Comparison of ENCODE assay signal across 18 cellular contexts in the genomic region with DNA sequence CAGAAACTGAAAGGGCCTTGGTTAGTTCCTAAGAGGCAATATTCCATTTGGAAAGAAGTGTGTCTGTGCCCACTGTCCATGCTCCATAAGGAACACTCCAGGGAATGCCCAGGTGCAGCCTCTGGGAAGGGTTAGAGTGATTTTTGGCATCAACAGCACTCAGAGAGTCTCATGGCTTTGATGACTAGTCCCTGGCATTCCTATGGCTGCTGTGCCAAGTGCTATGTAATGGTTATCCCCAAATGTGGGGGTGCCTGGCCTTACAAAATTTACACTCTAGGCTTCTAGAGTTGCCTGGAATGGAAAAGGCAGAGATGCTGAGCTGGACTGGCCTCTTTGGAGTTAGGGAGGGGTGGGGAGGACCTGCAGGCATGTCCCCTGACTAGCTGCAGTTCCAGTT.
"Had no signal": no experiment of that assay in that cellular context is flagged by ENCODE, and none has a peak within 500 bp of the region (broad histone marks: within the 10 kb centered on the region; RNA-seq: fewer than 3 reads in every experiment).

No MANE protein-coding gene starts in this region.

- H3K27ac ChIP-seq: brain microvascular endothelial cell, left lung, suprapubic skin had no signal

- H3K9me3 ChIP-seq: left lung, suprapubic skin, upper lobe of left lung had no signal

- DNase-seq: activated CD4-positive, alpha-beta T cell treated with anti-CD3 and anti-CD28 coated beads, Interleukin-2, amount 50 U/mL, for 4 hours; activated CD8-positive, alpha-beta memory T cell treated with anti-CD3 and anti-CD28 coated beads, Interleukin-2, amount 10 ng/mL, durations not matched to agents 7 days and 5 days; activated gamma-delta T cell; activated naive CD8-positive, alpha-beta T cell treated with anti-CD3 and anti-CD28 coated beads for 36 hours; activated T-cell treated with anti-CD3 and anti-CD28 coated beads, Interleukin-2, amount 50 U/mL, for 4 hours; brain microvascular endothelial cell; endodermal cell; foreskin melanocyte; head of caudate nucleus; islet precursor cell; left lung; stimulated activated CD4-positive, alpha-beta T cell treated with anti-CD3 and anti-CD28 coated beads, Interleukin-12 subunit alpha, Interleukin-12 subunit beta, amount 100 ng/mL, for 4 hours; stimulated activated naive CD4-positive, alpha-beta T cell treated with Interleukin-2 at 50 U/mL for 16 hours; T-helper 2 cell; upper lobe of left lung had no signal

- FAIRE-seq: TTC549 had no signal

- ATAC-seq: activated CD4-positive, CD25-positive, alpha-beta regulatory T cell treated with anti-CD3 and anti-CD28 coated beads, Interleukin-2, amount 50 U/mL, for 24 hours; activated CD8-positive, alpha-beta memory T cell treated with anti-CD3 and anti-CD28 coated beads, Interleukin-2, amount 10 ng/mL, durations not matched to agents 7 days and 5 days; activated T-cell treated with anti-CD3 and anti-CD28 coated beads, Interleukin-2, amount 50 U/mL, for 4 hours had no signal

- H3K4me3 ChIP-seq: left lung, suprapubic skin, upper lobe of left lung had no signal

- H3K27me3 ChIP-seq: brain microvascular endothelial cell, left lung, suprapubic skin, upper lobe of left lung had no signal

- H3K36me3 ChIP-seq: brain microvascular endothelial cell, left lung, suprapubic skin, upper lobe of left lung had no signal
